12 cellular contexts compared by ENCODE assay signal in the genomic region with DNA sequence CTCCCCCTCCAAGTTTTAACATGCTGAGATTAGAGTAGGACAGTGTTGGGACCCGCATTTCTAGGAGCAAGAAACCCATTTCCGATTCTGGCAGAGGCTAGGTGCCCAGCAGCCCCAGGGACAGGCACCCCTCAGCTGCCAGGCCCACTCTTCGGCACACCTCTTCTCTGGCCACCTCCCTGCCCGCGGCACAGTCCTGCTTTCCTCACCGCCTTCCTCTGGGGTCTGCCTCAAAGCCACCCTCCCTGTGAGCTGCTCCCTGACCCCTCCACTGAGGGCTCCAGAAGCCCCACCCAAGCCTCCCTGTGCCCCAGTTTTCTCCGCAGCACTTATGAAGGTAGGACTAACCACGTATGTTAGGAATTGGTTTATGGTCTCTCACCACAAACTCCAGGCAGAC.
DNase-seq lines count a peak whose midpoint lies in the region; ATAC-seq and TF ChIP-seq lines count a peak whose summit lies in the region.
"Had no signal": no experiment of that assay in that cellular context is flagged by ENCODE, and none has a peak within 500 bp of the region (broad histone marks: within the 10 kb centered on the region; RNA-seq: fewer than 3 reads in every experiment).

No MANE protein-coding gene starts in this region.

- peak overlapping the region; percentile 25 for H3K27ac Mint-ChIP-seq in endodermal cell

- TF ChIP-seq RAD21 in SK-N-SH (IDR thresholded peaks at IDR 0.05; ENCODE audit: low read length): no peak

- H3K27ac ChIP-seq in breast epithelium (peak overlapping the region; percentile 43 to 88), mammary epithelial cell (ENCODE audit: insufficient read depth, low read depth, low read length) (no peak overlapping the region), endodermal cell (ENCODE audit: low read depth, low read length) (no peak overlapping the region), osteoblast (ENCODE audit: low read depth, low read length) (peak overlapping the region; percentile 60), uterus (peak overlapping the region; percentile 56 to 75), SK-N-SH (ENCODE audit: low read depth in 2 of 2, low read length in 1 of 2) (no peak overlapping the region; a peak in 1 of 4 replicates)
- H3K27ac ChIP-seq: thoracic aorta, VCaP had no signal

- in situ Hi-C loops in mammary epithelial cell (cut with MboI; ENCODE audit: low sequenced_read_pairs in 2 of 2): loop anchor here in 1 of 2 donors (25.0 kb wide), 1 partner anchor 1210 kb away; no protein-coding TSS in a partner anchor

- 100% methylated on average over 6 of the region's 8 CpGs for WGBS in mammary epithelial cell (ENCODE audit: low coverage, missing lambda C conversion rate)
- 91 to 94% methylated on average over 7 to 8 of the region's 8 CpGs for WGBS in endodermal cell (ENCODE audit: insufficient coverage in 1 of 2, insufficient read length in 1 of 2), 2 experiments
- 97% methylated on average over 8 of the region's 8 CpGs for WGBS in SK-N-SH (ENCODE audit: low lambda C conversion rate)

- H3K4me3 ChIP-seq in breast epithelium (no peak overlapping the region), mammary epithelial cell (replicated peaks in 1 of 3; ENCODE audit: insufficient read depth in 1 of 3, low read depth in 2 of 3, low read length in 3 of 3) (no peak overlapping the region), endodermal cell (ENCODE audit: low read length) (no peak overlapping the region), osteoblast (ENCODE audit: insufficient read depth, low read length) (no peak overlapping the region), uterus (no peak overlapping the region), SK-N-SH (ENCODE audit: low read depth in 2 of 2, low read length in 1 of 2) (no peak overlapping the region)
- H3K4me3 ChIP-seq: SJSA1, thoracic aorta had no signal

- no peaks in the 10 kb centered on the region for H3K9me3 Mint-ChIP-seq in endodermal cell

- H3K4me1 Mint-ChIP-seq in endodermal cell: peaks cover 44% of the 10 kb centered on the region

- H3K4me1 ChIP-seq in breast epithelium (peaks cover 6 to 23% of the 10 kb centered on the region in 2 donors), mammary epithelial cell (ENCODE audit: insufficient read depth, low read length) (peaks cover 5% of the 10 kb centered on the region), endodermal cell (ENCODE audit: control insufficient read depth, insufficient read depth, low read length) (peaks cover 21% of the 10 kb centered on the region), osteoblast (ENCODE audit: insufficient read depth, low read length) (peaks cover 18% of the 10 kb centered on the region), uterus (peaks cover 0 to 4% of the 10 kb centered on the region in 2 donors), SK-N-SH (ENCODE audit: control insufficient read depth in 1 of 2, insufficient read depth in 2 of 2, low read depth in 1 of 2, low read length in 1 of 2) (peaks cover 0 to 22% of the 10 kb centered on the region in 2 experiments; a peak in 3 of 4 replicates)

- DNase-seq in breast epithelium (ENCODE audit: low spot score in 2 of 2) (no peak), mammary epithelial cell (no peak), endodermal cell (no peak), osteoblast (ENCODE audit: insufficient read length, low spot score, missing footprints) (no peak), uterus (no peak), SK-N-SH (no peak)
- no peak for DNase-seq in activated CD8-positive, alpha-beta memory T cell treated with anti-CD3 and anti-CD28 coated beads, Interleukin-2, amount 50 U/mL, for 4 hours
- DNase-seq: DMS53 had no signal

- H3K9me2 ChIP-seq in SK-N-SH: no peaks in the 10 kb centered on the region

- H3K9me3 ChIP-seq in breast epithelium (no peaks in the 10 kb centered on the region), mammary epithelial cell (replicated peaks; ENCODE audit: insufficient read depth, low read length) (no peaks in the 10 kb centered on the region), endodermal cell (ENCODE audit: control insufficient read depth, low read length) (no peaks in the 10 kb centered on the region), osteoblast (ENCODE audit: low read depth, low read length) (no peaks in the 10 kb centered on the region), uterus (no peaks in the 10 kb centered on the region), SK-N-SH (no peaks in the 10 kb centered on the region)
- H3K9me3 ChIP-seq: SJSA1, thoracic aorta had no signal

- no peaks in the 10 kb centered on the region for H3F3A ChIP-seq in SK-N-SH (replicated peaks; ENCODE audit: insufficient read depth)

- no TSS peak for BruUV-seq in mammary epithelial cell (replicated peaks; lab: Mats Ljungman, UMichigan)

- H3K36me3 ChIP-seq in breast epithelium: no peaks in the 10 kb centered on the region
- H3K36me3 ChIP-seq in mammary epithelial cell (ENCODE audit: insufficient read depth, low read length): peaks cover 6% of the 10 kb centered on the region
- peaks cover 23% of the 10 kb centered on the region for H3K36me3 ChIP-seq in endodermal cell (ENCODE audit: control insufficient read depth, insufficient read depth, low read length)
- H3K36me3 ChIP-seq in osteoblast (ENCODE audit: insufficient read depth, low read length): peaks cover 3% of the 10 kb centered on the region
- H3K36me3 ChIP-seq in uterus: no peaks in the 10 kb centered on the region
- peaks cover 0 to 5% of the 10 kb centered on the region in 2 experiments for H3K36me3 ChIP-seq in SK-N-SH (replicated peaks in 1 of 2; ENCODE audit: control insufficient read depth in 1 of 2, insufficient read depth in 2 of 2, low read length in 1 of 2)
- H3K36me3 ChIP-seq: thoracic aorta had no signal

- H4K20me1 ChIP-seq in mammary epithelial cell (ENCODE audit: insufficient read depth, low read length) (no peaks in the 10 kb centered on the region), osteoblast (ENCODE audit: insufficient read depth, low read length) (peaks cover 14% of the 10 kb centered on the region), SK-N-SH (ENCODE audit: insufficient read depth) (peaks cover 17% of the 10 kb centered on the region)

- H3K36me3 Mint-ChIP-seq in endodermal cell (ENCODE audit: low read depth): peaks cover 15% of the 10 kb centered on the region

- peaks cover 94% of the 10 kb centered on the region for H3K79me2 ChIP-seq in mammary epithelial cell (ENCODE audit: insufficient read depth, low read length)
- H3K79me2 ChIP-seq in osteoblast (ENCODE audit: insufficient read depth, low read length): peaks cover 92% of the 10 kb centered on the region
- H3K79me2 ChIP-seq in SK-N-SH (ENCODE audit: insufficient read depth): peaks cover 65% of the 10 kb centered on the region

- intact Hi-C loops in breast epithelium (cut with DNase I; ENCODE audit: low total_unique reads): loop anchor here (5.0 kb wide), 1 partner anchor 410 kb away; no protein-coding TSS in a partner anchor
- intact Hi-C loops in mammary epithelial cell (cut with micrococcal nuclease): no loop called here
- intact Hi-C loops in uterus (cut with DNase I; ENCODE audit: low total_unique reads): no loop called here

- no peaks in the 10 kb centered on the region for H3K27me3 Mint-ChIP-seq in endodermal cell (ENCODE audit: insufficient read depth)

- no peak for TF ChIP-seq EP300 in SK-N-SH (IDR thresholded peaks at IDR 0.05; ENCODE audit: borderline replicate concordance in 1 of 2, low read depth in 1 of 2, low read length in 1 of 2)

- POLR2A ChIA-PET in SK-N-SH (lab: Yijun Ruan, JAX): no interaction called here

- CTCF ChIA-PET in mammary epithelial cell (lab: Charles Lee; ENCODE audit: low non-redundant PET): no interaction called here
- CTCF ChIA-PET in SK-N-SH (lab: Yijun Ruan, JAX): interaction anchor here (0.6 to 1.6 kb wide), 4 partner anchors 8 to 124 kb away, joined by 3 read pairs; no protein-coding TSS in a partner anchor

- H3K4me3 Mint-ChIP-seq in endodermal cell: no peak overlapping the region

- H3K4me2 ChIP-seq in mammary epithelial cell (ENCODE audit: insufficient read depth, low read depth, low read length): no peak overlapping the region
- no peak overlapping the region for H3K4me2 ChIP-seq in osteoblast (ENCODE audit: insufficient read depth, low read length)
- H3K4me2 ChIP-seq in SK-N-SH: no peak overlapping the region

- no peak overlapping the region for H3K9ac ChIP-seq in mammary epithelial cell (ENCODE audit: insufficient read depth, low read length)
- H3K9ac ChIP-seq in endodermal cell (ENCODE audit: extremely low read depth, low read length, poor library complexity, severe bottlenecking): no peak overlapping the region
- no peak overlapping the region for H3K9ac ChIP-seq in SK-N-SH

- H2AFZ ChIP-seq in mammary epithelial cell (ENCODE audit: low read depth, low read length): no peak overlapping the region
- no peak overlapping the region for H2AFZ ChIP-seq in osteoblast (ENCODE audit: low read length)
- H2AFZ ChIP-seq in SK-N-SH (ENCODE audit: low read depth): no peak overlapping the region

- no peak for ATAC-seq in GM19035 (IDR thresholded peaks at IDR 0.05; ENCODE audit: unreplicated experiment)

- TF ChIP-seq CTCF in breast epithelium (IDR thresholded peaks at IDR 0.05) (no peak), mammary epithelial cell (conservative IDR thresholded peaks at IDR 0.05 in 1 of 2, IDR thresholded peaks at IDR 0.05 in 1 of 2; ENCODE audit: extremely low read depth in 1 of 2, insufficient read depth in 1 of 2, low read depth in 1 of 2, low read length in 2 of 2) (no peak), endodermal cell (conservative IDR thresholded peaks at IDR 0.05) (no peak), osteoblast (IDR thresholded peaks at IDR 0.05; ENCODE audit: extremely low read depth, low read depth, low read length) (no peak), uterus (IDR thresholded peaks at IDR 0.05) (no peak), SK-N-SH (IDR thresholded peaks at IDR 0.05) (no peak)

- TF ChIP-seq POLR2A in breast epithelium (IDR thresholded peaks at IDR 0.05) (no peak), uterus (IDR thresholded peaks at IDR 0.05) (no peak)

- dilution Hi-C loops in mammary epithelial cell (cut with HindIII; ENCODE audit: low sequenced_read_pairs): no loop called here

- H3K27me3 ChIP-seq in breast epithelium (no peaks in the 10 kb centered on the region), mammary epithelial cell (ENCODE audit: insufficient read depth, low read length) (no peaks in the 10 kb centered on the region), endodermal cell (ENCODE audit: control insufficient read depth, insufficient read depth, low read length, poor library complexity, severe bottlenecking) (no peaks in the 10 kb centered on the region), osteoblast (ENCODE audit: insufficient read depth, low read length) (no peaks in the 10 kb centered on the region), uterus (no peaks in the 10 kb centered on the region), SK-N-SH (ENCODE audit: insufficient read depth) (no peaks in the 10 kb centered on the region)
- H3K27me3 ChIP-seq: SJSA1 had no signal

Comparison
In these comparisons a context has a peak if more than half of its experiments do, and no peak if none do; other contexts are left out.
1. H3K27ac ChIP-seq: peak in breast epithelium (2 of 2), osteoblast (single experiment) and uterus (2 of 2); none in mammary epithelial cell (single experiment), endodermal cell (single experiment) and SK-N-SH (0 of 2).